Comparison of ENCODE assay signal across 20 cellular contexts in genomic region chr19:14467391-14467790, GRCh38. TPM values are rescaled to one million over a fixed set of nuclear protein-coding genes. Genes with fewer than 3 reads are reported as not detected.
DNase-seq lines count a peak whose midpoint lies in the region; ATAC-seq and TF ChIP-seq lines count a peak whose summit lies in the region.
"Had no signal": no experiment of that assay in that cellular context is flagged by ENCODE, and none has a peak within 500 bp of the region (broad histone marks: within the 10 kb centered on the region; RNA-seq: fewer than 3 reads in every experiment).

No MANE protein-coding gene starts in this region.

- H3K4me3 ChIP-seq in NT2/D1 (ENCODE audit: insufficient read length, low read depth), result no peak overlapping the region
- H3K4me3 ChIP-seq: BLaER1, GM23338 had no signal

- peaks cover 2% of the 10 kb centered on the region for H3K36me3 Mint-ChIP-seq in activated naive CD4-positive, alpha-beta T cell treated with anti-CD3 and anti-CD28 coated beads, Interleukin-2, amount 50 U/mL, for 24 hours
- peaks cover 38% of the 10 kb centered on the region for H3K36me3 Mint-ChIP-seq in activated naive CD4-positive, alpha-beta T cell treated with anti-CD3 and anti-CD28 coated beads, Interleukin-2, amount 10 ng/mL, durations not matched to agents 7 days and 5 days
- H3K36me3 Mint-ChIP-seq in nephron progenitor cell (ENCODE audit: low read depth), result peaks cover 30% of the 10 kb centered on the region
- peaks cover 66 to 77% of the 10 kb centered on the region in 2 donors for H3K36me3 Mint-ChIP-seq in stimulated activated naive B cell treated with anti-CD40 and anti-IgM and Interleukin-4, amounts not matched to agents 10 μg/mL and 1 μg/mL and 100 μg/mL, for 72 hours
- peaks cover 62% of the 10 kb centered on the region for H3K36me3 Mint-ChIP-seq in MCF 10A (ENCODE audit: insufficient read depth, unreplicated experiment)

- TF ChIP-seq CTCF in nephron progenitor cell (IDR thresholded peaks at IDR 0.05) (no peak), MCF 10A (IDR thresholded peaks at IDR 0.05; ENCODE audit: unreplicated experiment) (no peak)

- H3K27me3 Mint-ChIP-seq in activated naive CD4-positive, alpha-beta T cell treated with anti-CD3 and anti-CD28 coated beads, Interleukin-2, amount 50 U/mL, for 24 hours, result no peaks in the 10 kb centered on the region
- H3K27me3 Mint-ChIP-seq in activated naive CD4-positive, alpha-beta T cell treated with anti-CD3 and anti-CD28 coated beads, Interleukin-2, amount 10 ng/mL, durations not matched to agents 7 days and 5 days, result peaks cover 9% of the 10 kb centered on the region
- H3K27me3 Mint-ChIP-seq in nephron progenitor cell (ENCODE audit: low read depth, poor library complexity) (peaks cover 3% of the 10 kb centered on the region), MCF 10A (ENCODE audit: insufficient read depth, unreplicated experiment) (no peaks in the 10 kb centered on the region)
- peaks cover under 1 to 2% of the 10 kb centered on the region in 2 donors for H3K27me3 Mint-ChIP-seq in stimulated activated naive B cell treated with anti-CD40 and anti-IgM and Interleukin-4, amounts not matched to agents 10 μg/mL and 1 μg/mL and 100 μg/mL, for 72 hours
- H3K27me3 Mint-ChIP-seq: B cell; CD8-positive, alpha-beta memory T cell had no signal

- peak overlapping the region; percentile 21 for H3K9ac ChIP-seq in NT2/D1 (ENCODE audit: insufficient read length, low read depth)
- H3K9ac ChIP-seq: BLaER1 had no signal

- intact Hi-C loops in MCF 10A (cut with micrococcal nuclease), result no loop called here

- DNase-seq in activated naive CD4-positive, alpha-beta T cell treated with anti-CD3 and anti-CD28 coated beads, Interleukin-2, amount 10 ng/mL, durations not matched to agents 7 days and 5 days, result no peak
- DNase-seq in NT2/D1 (ENCODE audit: low read depth, low spot score) (no peak), nephron progenitor cell (no peak), LoVo (ENCODE audit: low spot score) (no peak), MCF 10A (ENCODE audit: unreplicated experiment) (no peak)
- DNase-seq in stimulated activated naive B cell treated with anti-CD40 and anti-IgM and Interleukin-4, amounts not matched to agents 10 μg/mL and 1 μg/mL and 100 μg/mL, for 72 hours, result no peak
- DNase-seq: Calu3; CD4-positive, CD25-positive, alpha-beta regulatory T cell; CD8-positive, alpha-beta memory T cell; DMS79 treated with DMSO at 0.1 percent for 48 hours; GF-D8; H9 had no signal

- H3K27me3 ChIP-seq in NT2/D1 (ENCODE audit: insufficient read depth, insufficient read length), result no peaks in the 10 kb centered on the region

- H3K4me1 ChIP-seq in NT2/D1 (ENCODE audit: insufficient read depth, insufficient read length), result peaks cover 2% of the 10 kb centered on the region

- ATAC-seq in stimulated activated naive B cell treated with anti-CD40 and anti-IgM and Interleukin-4, amounts not matched to agents 10 μg/mL and 1 μg/mL and 100 μg/mL, for 72 hours (replicated peaks), result no peak
- ATAC-seq in HG02610 (IDR thresholded peaks at IDR 0.05; ENCODE audit: unreplicated experiment), result no peak
- ATAC-seq: GM23338, HCT116 had no signal

- H3K9me3 ChIP-seq in NT2/D1 (ENCODE audit: insufficient read depth, low read length), result no peaks in the 10 kb centered on the region
- H3K9me3 ChIP-seq: BLaER1 had no signal

- H3K9me3 Mint-ChIP-seq in activated naive CD4-positive, alpha-beta T cell treated with anti-CD3 and anti-CD28 coated beads, Interleukin-2, amount 50 U/mL, for 24 hours, result no peaks in the 10 kb centered on the region
- H3K9me3 Mint-ChIP-seq in activated naive CD4-positive, alpha-beta T cell treated with anti-CD3 and anti-CD28 coated beads, Interleukin-2, amount 10 ng/mL, durations not matched to agents 7 days and 5 days, result no peaks in the 10 kb centered on the region
- H3K9me3 Mint-ChIP-seq in nephron progenitor cell (no peaks in the 10 kb centered on the region), MCF 10A (ENCODE audit: unreplicated experiment) (no peaks in the 10 kb centered on the region)
- no peaks in the 10 kb centered on the region for H3K9me3 Mint-ChIP-seq in stimulated activated naive B cell treated with anti-CD40 and anti-IgM and Interleukin-4, amounts not matched to agents 10 μg/mL and 1 μg/mL and 100 μg/mL, for 72 hours
- H3K9me3 Mint-ChIP-seq: CD4-positive, CD25-positive, alpha-beta regulatory T cell; CD8-positive, alpha-beta memory T cell; GM23338; H9 had no signal

- H3K36me3 ChIP-seq in NT2/D1 (ENCODE audit: insufficient read depth, insufficient read length, low read length), result peaks cover 41% of the 10 kb centered on the region

- no peak overlapping the region for H3K4me3 Mint-ChIP-seq in activated naive CD4-positive, alpha-beta T cell treated with anti-CD3 and anti-CD28 coated beads, Interleukin-2, amount 50 U/mL, for 24 hours
- no peak overlapping the region for H3K4me3 Mint-ChIP-seq in activated naive CD4-positive, alpha-beta T cell treated with anti-CD3 and anti-CD28 coated beads, Interleukin-2, amount 10 ng/mL, durations not matched to agents 7 days and 5 days
- H3K4me3 Mint-ChIP-seq in nephron progenitor cell, result no peak overlapping the region
- H3K4me3 Mint-ChIP-seq in stimulated activated naive B cell treated with anti-CD40 and anti-IgM and Interleukin-4, amounts not matched to agents 10 μg/mL and 1 μg/mL and 100 μg/mL, for 72 hours, result no peak overlapping the region
- no peak overlapping the region for H3K4me3 Mint-ChIP-seq in MCF 10A (ENCODE audit: unreplicated experiment)
- H3K4me3 Mint-ChIP-seq: B cell; CD4-positive, CD25-positive, alpha-beta regulatory T cell; CD8-positive, alpha-beta memory T cell; GM23338; H9 had no signal

- no peaks in the 10 kb centered on the region for H3K4me1 Mint-ChIP-seq in activated naive CD4-positive, alpha-beta T cell treated with anti-CD3 and anti-CD28 coated beads, Interleukin-2, amount 50 U/mL, for 24 hours
- H3K4me1 Mint-ChIP-seq in activated naive CD4-positive, alpha-beta T cell treated with anti-CD3 and anti-CD28 coated beads, Interleukin-2, amount 10 ng/mL, durations not matched to agents 7 days and 5 days, result peaks cover 4% of the 10 kb centered on the region
- H3K4me1 Mint-ChIP-seq in nephron progenitor cell (peaks cover 6% of the 10 kb centered on the region), MCF 10A (ENCODE audit: insufficient read depth, unreplicated experiment) (no peaks in the 10 kb centered on the region)
- peaks cover 7 to 20% of the 10 kb centered on the region in 2 donors for H3K4me1 Mint-ChIP-seq in stimulated activated naive B cell treated with anti-CD40 and anti-IgM and Interleukin-4, amounts not matched to agents 10 μg/mL and 1 μg/mL and 100 μg/mL, for 72 hours
- H3K4me1 Mint-ChIP-seq: CD4-positive, CD25-positive, alpha-beta regulatory T cell had no signal

- CTCF ChIA-PET in activated naive CD4-positive, alpha-beta T cell treated with anti-CD3 and anti-CD28 coated beads, Interleukin-2, amount 10 ng/mL, durations not matched to agents 7 days and 5 days (lab: Charles Lee), result interaction anchor here (1.0 to 1.7 kb wide), 3 partner anchors 14 to 268 kb away, joined by 3 to 5 read pairs (median 3); no protein-coding TSS in a partner anchor
- CTCF ChIA-PET in MCF 10A (lab: Yijun Ruan, JAX), result interaction anchor here (1.1 to 1.6 kb wide), 4 partner anchors 8 to 588 kb away, joined by 3 to 6 read pairs (median 4); no protein-coding TSS in a partner anchor

- peak overlapping the region; percentile 65 for H3K27ac Mint-ChIP-seq in activated naive CD4-positive, alpha-beta T cell treated with anti-CD3 and anti-CD28 coated beads, Interleukin-2, amount 50 U/mL, for 24 hours
- H3K27ac Mint-ChIP-seq in activated naive CD4-positive, alpha-beta T cell treated with anti-CD3 and anti-CD28 coated beads, Interleukin-2, amount 10 ng/mL, durations not matched to agents 7 days and 5 days, result no peak overlapping the region
- peak overlapping the region; percentile 42 for H3K27ac Mint-ChIP-seq in nephron progenitor cell
- H3K27ac Mint-ChIP-seq in stimulated activated naive B cell treated with anti-CD40 and anti-IgM and Interleukin-4, amounts not matched to agents 10 μg/mL and 1 μg/mL and 100 μg/mL, for 72 hours, result peak overlapping the region; percentile 47
- no peak overlapping the region for H3K27ac Mint-ChIP-seq in MCF 10A (ENCODE audit: low read depth, unreplicated experiment)
- H3K27ac Mint-ChIP-seq: CD4-positive, CD25-positive, alpha-beta regulatory T cell; GM23338; H9 had no signal

- POLR2A ChIA-PET in MCF 10A (lab: Yijun Ruan, JAX), result interaction anchor here (0.6 kb wide), 1 partner anchor 14 kb away, joined by 3 read pairs; no protein-coding TSS in a partner anchor

- BruUV-seq in MCF 10A (replicated peaks; lab: Mats Ljungman, UMichigan), result no TSS peak

RNA-seq across cellular contexts. Expression of gene PTGER1, which starts 7.8 kb away (rescaled TPM):
- 0.29 and 0.42 TPM in 2 replicates for total RNA-seq in MCF 10A (2022)
- total RNA-seq: CD4-positive, CD25-positive, alpha-beta regulatory T cell; CD8-positive, alpha-beta memory T cell; Daoy; GM23338; H4 had no signal

RNA-seq across cellular contexts. Expression of gene GIPC1, which starts 28.5 kb away (rescaled TPM):
- 107 and 108 TPM in 2 replicates for total RNA-seq in MCF 10A (2022)

RNA-seq across cellular contexts. Expression of gene PKN1, which starts 34.3 kb away (rescaled TPM):
- total RNA-seq in MCF 10A (2022), result 94.8 and 141 TPM in 2 replicates

RNA-seq across cellular contexts. Expression of gene DDX39A, which starts 48.2 kb away (rescaled TPM):
- total RNA-seq in MCF 10A (2022), result 62.1 and 65.4 TPM in 2 replicates

RNA-seq across cellular contexts. Expression of gene DNAJB1, which starts 50.8 kb away (rescaled TPM):
- 71.6 and 97.4 TPM in 2 replicates for total RNA-seq in MCF 10A (2022)

Comparison
In these comparisons a context has a peak if more than half of its experiments do, and no peak if none do; other contexts are left out.
1. H3K27ac Mint-ChIP-seq: peak in activated naive CD4-positive, alpha-beta T cell treated with anti-CD3 and anti-CD28 coated beads, Interleukin-2, amount 50 U/mL, for 24 hours (single experiment), nephron progenitor cell (single experiment) and stimulated activated naive B cell treated with anti-CD40 and anti-IgM and Interleukin-4, amounts not matched to agents 10 μg/mL and 1 μg/mL and 100 μg/mL, for 72 hours (single experiment); none in activated naive CD4-positive, alpha-beta T cell treated with anti-CD3 and anti-CD28 coated beads, Interleukin-2, amount 10 ng/mL, durations not matched to agents 7 days and 5 days (single experiment) and MCF 10A (single experiment).